Comparison of ENCODE assay signal across 28 cellular contexts in genomic region chr18:46740046-46740445, GRCh38. TPM values are rescaled to one million over a fixed set of nuclear protein-coding genes. Genes with fewer than 3 reads are reported as not detected.
"Had no signal": no experiment of that assay in that cellular context is flagged by ENCODE, and none has a peak within 500 bp of the region (broad histone marks: within the 10 kb centered on the region; RNA-seq: fewer than 3 reads in every experiment).

No MANE protein-coding gene starts in this region.

- H3K27ac ChIP-seq: hepatocyte, left ventricle myocardium inferior, neural progenitor cell, neutrophil, ovary, right atrium auricular region, sigmoid colon, spleen, tibial nerve, uterus had no signal

- H3K36me3 ChIP-seq: left ventricle myocardium inferior, neural progenitor cell, neutrophil, ovary, right atrium auricular region, sigmoid colon, spleen, tibial nerve, uterus had no signal

- H3K4me3 Mint-ChIP-seq: mesothelial cell of epicardium; naive B cell; natural killer cell; nephron progenitor cell; neural progenitor cell; stimulated activated effector memory CD8-positive, alpha-beta T cell treated with anti-CD3 and anti-CD28 coated beads, Interleukin-12 subunit alpha, Interleukin-12 subunit beta, amount 100 ng/mL, for 72 hours; stimulated activated naive CD8-positive, alpha-beta T cell treated with anti-CD3 and anti-CD28 coated beads, Interleukin-15, amount 100 ng/mL, for 72 hours; type B pancreatic cell had no signal

- H3K9ac ChIP-seq: neural progenitor cell had no signal

- DNase-seq: left ventricle myocardium inferior; mesendoderm; naive B cell; natural killer cell; nephron progenitor cell; occipital lobe; ovary; sigmoid colon; small intestine; spleen; stimulated activated CD4-positive, alpha-beta T cell treated with anti-CD3 and anti-CD28 coated beads, Interleukin-4, amount 100 ng/mL, for 24 hours; stimulated activated naive CD4-positive, alpha-beta T cell treated with Interleukin-2 at 50 U/mL for 16 hours; stimulated activated naive CD8-positive, alpha-beta T cell treated with anti-CD3 and anti-CD28 coated beads, Interleukin-15, amount 100 ng/mL, for 72 hours; substantia nigra; uterus had no signal

- H3K4me3 ChIP-seq: hepatocyte, left ventricle myocardium inferior, lung, neural progenitor cell, ovary, right atrium auricular region, sigmoid colon, spleen, tibial nerve, uterus had no signal

- ATAC-seq: natural killer cell; stimulated activated effector memory CD8-positive, alpha-beta T cell treated with anti-CD3 and anti-CD28 coated beads, Interleukin-12 subunit alpha, Interleukin-12 subunit beta, amount 100 ng/mL, for 72 hours; stimulated activated naive CD8-positive, alpha-beta T cell treated with anti-CD3 and anti-CD28 coated beads, Interleukin-15, amount 100 ng/mL, for 72 hours had no signal

- H3K4me1 ChIP-seq: left ventricle myocardium inferior, neural progenitor cell, right atrium auricular region, sigmoid colon, spleen, tibial nerve, uterus had no signal

- H3K4me2 ChIP-seq: hepatocyte, neural progenitor cell had no signal

- H3K36me3 Mint-ChIP-seq: mesothelial cell of epicardium; natural killer cell; neural progenitor cell; stimulated activated effector memory CD8-positive, alpha-beta T cell treated with anti-CD3 and anti-CD28 coated beads, Interleukin-12 subunit alpha, Interleukin-12 subunit beta, amount 100 ng/mL, for 72 hours had no signal

- H3K4me1 Mint-ChIP-seq: mesothelial cell of epicardium; naive B cell; natural killer cell; nephron progenitor cell; stimulated activated effector memory CD8-positive, alpha-beta T cell treated with anti-CD3 and anti-CD28 coated beads, Interleukin-12 subunit alpha, Interleukin-12 subunit beta, amount 100 ng/mL, for 72 hours; stimulated activated naive CD8-positive, alpha-beta T cell treated with anti-CD3 and anti-CD28 coated beads, Interleukin-15, amount 100 ng/mL, for 72 hours had no signal

- H3K27ac Mint-ChIP-seq: mesothelial cell of epicardium; naive B cell; natural killer cell; nephron progenitor cell; neural progenitor cell; progenitor cell of endocrine pancreas; stimulated activated effector memory CD8-positive, alpha-beta T cell treated with anti-CD3 and anti-CD28 coated beads, Interleukin-12 subunit alpha, Interleukin-12 subunit beta, amount 100 ng/mL, for 72 hours; stimulated activated naive CD8-positive, alpha-beta T cell treated with anti-CD3 and anti-CD28 coated beads, Interleukin-15, amount 100 ng/mL, for 72 hours; type B pancreatic cell had no signal

- H3K27me3 ChIP-seq: hepatocyte, neural progenitor cell, ovary, right atrium auricular region, sigmoid colon, tibial nerve, uterus had no signal

- FAIRE-seq: small intestine had no signal

- H3K79me2 ChIP-seq: hepatocyte had no signal

- H3K9me3 ChIP-seq: neutrophil, ovary, right atrium auricular region, uterus had no signal

- H2AFZ ChIP-seq: hepatocyte, neural progenitor cell had no signal

RNA-seq across cellular contexts. Expression of gene ST8SIA5, which starts 16.8 kb away (rescaled TPM):
- total RNA-seq: hepatocyte, lower leg skin, pulmonary artery endothelial cell, tibial nerve, ureter had no signal
